1 cellular context compared by ENCODE assay signal in genomic region chr16:46907061-46907774, GRCh38.
TF ChIP-seq lines count a peak whose summit lies in the region.

No MANE protein-coding gene starts in this region.

TF ChIP-seq in HepG2, 621 proteins besides CTCF, POLR2A, EP300 and RAD21:
- TF ChIP-seq U2AF1 (optimal IDR thresholded peaks at IDR 0.05; ENCODE audit: low read depth, low read length): no peak
- TF ChIP-seq FOXO1 (CRISPR knock-in tag; IDR thresholded peaks at IDR 0.05): 0 out of 2 replicates have a peak, but pooled peaks have one; percentile 8
- 0 out of 2 replicates have a peak, but pooled peaks have one; percentile 41 for TF ChIP-seq BRD4 (CRISPR knock-in tag; IDR thresholded peaks at IDR 0.05)
- TF ChIP-seq ZNF547 (CRISPR knock-in tag; IDR thresholded peaks at IDR 0.05): 0 out of 2 replicates have a peak, but pooled peaks have one; percentile 50
- TF ChIP-seq ISX (CRISPR knock-in tag; conservative IDR thresholded peaks at IDR 0.05): no peak
- TF ChIP-seq, protein P1, sequence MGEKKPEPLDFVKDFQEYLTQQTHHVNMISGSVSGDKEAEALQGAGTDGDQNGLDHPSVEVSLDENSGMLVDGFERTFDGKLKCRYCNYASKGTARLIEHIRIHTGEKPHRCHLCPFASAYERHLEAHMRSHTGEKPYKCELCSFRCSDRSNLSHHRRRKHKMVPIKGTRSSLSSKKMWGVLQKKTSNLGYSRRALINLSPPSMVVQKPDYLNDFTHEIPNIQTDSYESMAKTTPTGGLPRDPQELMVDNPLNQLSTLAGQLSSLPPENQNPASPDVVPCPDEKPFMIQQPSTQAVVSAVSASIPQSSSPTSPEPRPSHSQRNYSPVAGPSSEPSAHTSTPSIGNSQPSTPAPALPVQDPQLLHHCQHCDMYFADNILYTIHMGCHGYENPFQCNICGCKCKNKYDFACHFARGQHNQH (CRISPR knock-in tag; IDR thresholded peaks at IDR 0.05): 0 out of 2 replicates have a peak, but pooled peaks have one; percentile 11
- TF ChIP-seq CREB1 (IDR thresholded peaks at IDR 0.05): no peak
- no peak for TF ChIP-seq CREB1 (CRISPR knock-in tag; IDR thresholded peaks at IDR 0.05)
- TF ChIP-seq NFKB2 (CRISPR knock-in tag; IDR thresholded peaks at IDR 0.05; ENCODE audit: borderline replicate concordance): 0 out of 2 replicates have a peak, but pooled peaks have one; percentile 8
- TF ChIP-seq SP1 (IDR thresholded peaks at IDR 0.05): no peak
- TF ChIP-seq SP1 (CRISPR knock-in tag; IDR thresholded peaks at IDR 0.05): 0 out of 2 replicates have a peak, but pooled peaks have one; percentile 7
- 0 out of 2 replicates have a peak, but pooled peaks have one; percentile 30 for TF ChIP-seq ZNF563 (CRISPR knock-in tag; IDR thresholded peaks at IDR 0.05)
- TF ChIP-seq, protein P2, sequence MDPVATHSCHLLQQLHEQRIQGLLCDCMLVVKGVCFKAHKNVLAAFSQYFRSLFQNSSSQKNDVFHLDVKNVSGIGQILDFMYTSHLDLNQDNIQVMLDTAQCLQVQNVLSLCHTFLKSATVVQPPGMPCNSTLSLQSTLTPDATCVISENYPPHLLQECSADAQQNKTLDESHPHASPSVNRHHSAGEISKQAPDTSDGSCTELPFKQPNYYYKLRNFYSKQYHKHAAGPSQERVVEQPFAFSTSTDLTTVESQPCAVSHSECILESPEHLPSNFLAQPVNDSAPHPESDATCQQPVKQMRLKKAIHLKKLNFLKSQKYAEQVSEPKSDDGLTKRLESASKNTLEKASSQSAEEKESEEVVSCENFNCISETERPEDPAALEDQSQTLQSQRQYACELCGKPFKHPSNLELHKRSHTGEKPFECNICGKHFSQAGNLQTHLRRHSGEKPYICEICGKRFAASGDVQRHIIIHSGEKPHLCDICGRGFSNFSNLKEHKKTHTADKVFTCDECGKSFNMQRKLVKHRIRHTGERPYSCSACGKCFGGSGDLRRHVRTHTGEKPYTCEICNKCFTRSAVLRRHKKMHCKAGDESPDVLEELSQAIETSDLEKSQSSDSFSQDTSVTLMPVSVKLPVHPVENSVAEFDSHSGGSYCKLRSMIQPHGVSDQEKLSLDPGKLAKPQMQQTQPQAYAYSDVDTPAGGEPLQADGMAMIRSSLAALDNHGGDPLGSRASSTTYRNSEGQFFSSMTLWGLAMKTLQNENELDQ (CRISPR knock-in tag; IDR thresholded peaks at IDR 0.05; ENCODE audit: borderline replicate concordance): no peak
- no peak for TF ChIP-seq ZNF281 (CRISPR knock-in tag; IDR thresholded peaks at IDR 0.05; ENCODE audit: borderline replicate concordance)
- TF ChIP-seq KDM5B (CRISPR knock-in tag; IDR thresholded peaks at IDR 0.05; ENCODE audit: borderline replicate concordance): 0 out of 2 replicates have a peak, but pooled peaks have one; percentile 13
- no peak for TF ChIP-seq KDM5A (IDR thresholded peaks at IDR 0.05; ENCODE audit: borderline replicate concordance, low read length)
- no peak for TF ChIP-seq ZNF496 (CRISPR knock-in tag; IDR thresholded peaks at IDR 0.05; ENCODE audit: insufficient replicate concordance)
- peak; percentile 48; the same call in 1 of the 2 replicates for TF ChIP-seq ZNF709 (CRISPR knock-in tag; IDR thresholded peaks at IDR 0.05)
- TF ChIP-seq ATF7 (IDR thresholded peaks at IDR 0.05): no peak
- TF ChIP-seq ATF7 (CRISPR knock-in tag; IDR thresholded peaks at IDR 0.05): 0 out of 2 replicates have a peak, but pooled peaks have one; percentile 20
- no peak for TF ChIP-seq E2F2 (CRISPR knock-in tag; IDR thresholded peaks at IDR 0.05; ENCODE audit: borderline replicate concordance)
- no peak for TF ChIP-seq ZNF788 (CRISPR knock-in tag; IDR thresholded peaks at IDR 0.05; ENCODE audit: borderline replicate concordance)
- peak; percentile 64 for TF ChIP-seq AGO2 (optimal IDR thresholded peaks at IDR 0.05; ENCODE audit: low read depth, low read length)
- TF ChIP-seq HNF4G (IDR thresholded peaks at IDR 0.05; ENCODE audit: borderline replicate concordance, low read depth, low read length): no peak
- no peak for TF ChIP-seq HNF4G (CRISPR knock-in tag; IDR thresholded peaks at IDR 0.05; ENCODE audit: borderline replicate concordance, low read depth)
- 0 out of 2 replicates have a peak, but pooled peaks have one; percentile 23 for TF ChIP-seq ZNF761 (CRISPR knock-in tag; conservative IDR thresholded peaks at IDR 0.05)
- TF ChIP-seq ZNF687 (CRISPR knock-in tag; IDR thresholded peaks at IDR 0.05): peak; percentile 47; the same call in 1 of the 2 replicates
- no peak for TF ChIP-seq KLF11 (CRISPR knock-in tag; IDR thresholded peaks at IDR 0.05)
- 0 out of 2 replicates have a peak, but pooled peaks have one; percentile 8 for TF ChIP-seq ARID5B (CRISPR knock-in tag; IDR thresholded peaks at IDR 0.05)
- no peak for TF ChIP-seq MED13 (CRISPR knock-in tag; IDR thresholded peaks at IDR 0.05)
- peak; percentile 59; the same call in 1 of the 2 replicates for TF ChIP-seq ZNF598 (CRISPR knock-in tag; IDR thresholded peaks at IDR 0.05; ENCODE audit: borderline replicate concordance)
- no peak for TF ChIP-seq NR1H2 (CRISPR knock-in tag; IDR thresholded peaks at IDR 0.05; ENCODE audit: borderline replicate concordance, low read depth)
- TF ChIP-seq GABPA (IDR thresholded peaks at IDR 0.05; ENCODE audit: low read depth, low read length): 0 out of 2 replicates have a peak, but pooled peaks have one; percentile 11
- TF ChIP-seq GABPA (CRISPR knock-in tag; IDR thresholded peaks at IDR 0.05; ENCODE audit: low read depth): no peak
